Comparison of ENCODE assay signal across 8 cellular contexts in the genomic region with DNA sequence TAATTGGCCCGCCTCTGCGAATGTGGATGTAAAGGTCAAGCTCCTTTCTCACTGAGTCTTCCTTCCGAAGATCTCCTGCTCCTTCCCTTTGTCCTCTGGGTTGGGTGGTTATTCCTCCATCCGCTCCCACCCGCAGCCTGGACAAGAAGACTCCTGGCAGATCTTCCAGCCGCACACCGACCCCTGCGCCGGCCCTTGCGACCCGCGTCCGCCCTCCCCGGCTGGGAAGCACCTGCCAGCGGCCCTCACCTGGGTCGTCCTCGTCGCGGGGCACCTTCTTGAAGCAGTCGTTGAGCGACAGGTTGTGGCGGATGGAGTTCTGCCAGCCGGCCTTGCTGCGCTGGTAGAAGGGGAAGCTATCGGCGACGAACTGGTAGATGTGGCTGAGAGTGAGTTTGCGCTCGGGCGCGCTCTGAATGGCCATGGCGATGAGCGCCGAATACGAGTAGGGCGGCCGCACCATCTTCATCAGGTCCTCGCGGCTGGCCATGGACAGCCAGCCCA. TPM values are rescaled to one million over a fixed set of nuclear protein-coding genes. Genes with fewer than 3 reads are reported as not detected.
DNase-seq lines count a peak whose midpoint lies in the region; ATAC-seq and TF ChIP-seq lines count a peak whose summit lies in the region.

No MANE protein-coding gene starts in this region.

- H3K4me3 ChIP-seq in Caco-2 (ENCODE audit: low read depth, low read length) (no peak overlapping the region), SJCRH30 (no peak overlapping the region)

- H3K27me3 Mint-ChIP-seq in Caco-2 (ENCODE audit: insufficient read depth, unreplicated experiment) (peaks cover 10% of the 10 kb centered on the region), memory B cell (peaks cover 19% of the 10 kb centered on the region)
- H3K27me3 Mint-ChIP-seq in activated T-helper 2 cell treated with anti-CD3 and anti-CD28 coated beads, Interferon-gamma antibody, Interleukin-2, Interleukin-4, amounts not matched to agents 10 μg/mL and 5 μg/mL and 100 μg/mL, durations not matched to agents 14 hours and 24 hours and 36 hours (ENCODE audit: low read depth) = peaks cover 63% of the 10 kb centered on the region

- no peak for TF ChIP-seq CTCF in Caco-2 (IDR thresholded peaks at IDR 0.05; ENCODE audit: insufficient read depth in 1 of 2, low read depth in 1 of 2, low read length in 1 of 2, severe bottlenecking in 1 of 2, unreplicated experiment in 1 of 2)
- TF ChIP-seq CTCF in omental fat pad (IDR thresholded peaks at IDR 0.05) = no peak

- H3K9me3 ChIP-seq in Caco-2 = no peaks in the 10 kb centered on the region
- no peaks in the 10 kb centered on the region for H3K9me3 ChIP-seq in SJCRH30 (replicated peaks)

- no peaks in the 10 kb centered on the region; the same call in 1 of the 2 replicates for H3K27me3 ChIP-seq in Caco-2 (replicated peaks; ENCODE audit: control insufficient read depth, insufficient read depth, low read length)
- 0 out of 2 replicates have a peak, but pooled peaks cover 5% of the 10 kb centered on the region for H3K27me3 ChIP-seq in SJCRH30

- H3K27ac Mint-ChIP-seq in Caco-2 (ENCODE audit: unreplicated experiment) = no peak overlapping the region
- H3K27ac Mint-ChIP-seq in activated T-helper 2 cell treated with anti-CD3 and anti-CD28 coated beads, Interferon-gamma antibody, Interleukin-2, Interleukin-4, amounts not matched to agents 10 μg/mL and 5 μg/mL and 100 μg/mL, durations not matched to agents 14 hours and 24 hours and 36 hours = no peak overlapping the region
- no peak overlapping the region for H3K27ac Mint-ChIP-seq in memory B cell

- no peak overlapping the region for H3K27ac ChIP-seq in SJCRH30

- H3K4me3 Mint-ChIP-seq in Caco-2 (ENCODE audit: unreplicated experiment) (peak overlapping the region; percentile 48), memory B cell (peak overlapping the region; percentile 78)
- H3K4me3 Mint-ChIP-seq in activated T-helper 2 cell treated with anti-CD3 and anti-CD28 coated beads, Interferon-gamma antibody, Interleukin-2, Interleukin-4, amounts not matched to agents 10 μg/mL and 5 μg/mL and 100 μg/mL, durations not matched to agents 14 hours and 24 hours and 36 hours (ENCODE audit: low read depth) = peak overlapping the region; percentile 52

- DNase-seq in Caco-2 (no peak), memory B cell (ENCODE audit: low spot score in 2 of 2) (peak in 1 of 2 donors; percentile 40), SJCRH30 (no peak), cerebellar nuclear complex (lab: John Stamatoyannopoulos, UW) (no peak), sciatic nerve (ENCODE audit: low spot score) (no peak), omental fat pad (ENCODE audit: low spot score) (no peak)
- DNase-seq in activated T-helper 2 cell treated with anti-CD3 and anti-CD28 coated beads, Interferon-gamma antibody, Interleukin-2, Interleukin-4, amounts not matched to agents 10 μg/mL and 5 μg/mL and 100 μg/mL, durations not matched to agents 14 hours and 24 hours and 36 hours (ENCODE audit: low spot score) = no peak

- no peaks in the 10 kb centered on the region for H3K9me3 Mint-ChIP-seq in Caco-2 (ENCODE audit: unreplicated experiment)
- H3K9me3 Mint-ChIP-seq in activated T-helper 2 cell treated with anti-CD3 and anti-CD28 coated beads, Interferon-gamma antibody, Interleukin-2, Interleukin-4, amounts not matched to agents 10 μg/mL and 5 μg/mL and 100 μg/mL, durations not matched to agents 14 hours and 24 hours and 36 hours = no peaks in the 10 kb centered on the region
- H3K9me3 Mint-ChIP-seq in memory B cell = no peaks in the 10 kb centered on the region

- H3K36me3 ChIP-seq in Caco-2 (ENCODE audit: control insufficient read depth, insufficient read depth, low read length) (no peaks in the 10 kb centered on the region), SJCRH30 (no peaks in the 10 kb centered on the region)

- POLR2A ChIA-PET in Caco-2 (lab: Charles Lee) = no interaction called here

- ATAC-seq in HG03432 (IDR thresholded peaks at IDR 0.05; ENCODE audit: unreplicated experiment) = peak; percentile 38
- peak; percentile 70 for ATAC-seq in memory B cell (ENCODE audit: low read depth)
- ATAC-seq in sciatic nerve = no peak
- ATAC-seq in omental fat pad (ENCODE audit: low FRiP score) = no peak

- CTCF ChIA-PET in Caco-2 (lab: Charles Lee) = no interaction called here

- BruUV-seq in Caco-2 (replicated peaks; lab: Mats Ljungman, UMichigan) = no TSS peak

- H3K36me3 Mint-ChIP-seq in Caco-2 (ENCODE audit: insufficient read depth, unreplicated experiment) (peaks cover 6% of the 10 kb centered on the region), memory B cell (no peaks in the 10 kb centered on the region)
- no peaks in the 10 kb centered on the region for H3K36me3 Mint-ChIP-seq in activated T-helper 2 cell treated with anti-CD3 and anti-CD28 coated beads, Interferon-gamma antibody, Interleukin-2, Interleukin-4, amounts not matched to agents 10 μg/mL and 5 μg/mL and 100 μg/mL, durations not matched to agents 14 hours and 24 hours and 36 hours (ENCODE audit: low read depth)

- no peaks in the 10 kb centered on the region for H3K4me1 Mint-ChIP-seq in Caco-2 (ENCODE audit: low read depth, unreplicated experiment)
- H3K4me1 Mint-ChIP-seq in activated T-helper 2 cell treated with anti-CD3 and anti-CD28 coated beads, Interferon-gamma antibody, Interleukin-2, Interleukin-4, amounts not matched to agents 10 μg/mL and 5 μg/mL and 100 μg/mL, durations not matched to agents 14 hours and 24 hours and 36 hours (ENCODE audit: low read depth) = peaks cover 5% of the 10 kb centered on the region
- peaks cover 3% of the 10 kb centered on the region for H3K4me1 Mint-ChIP-seq in memory B cell

- intact Hi-C loops in Caco-2 (cut with micrococcal nuclease; ENCODE audit: unreplicated experiment) = loop anchor here (10.0 kb wide), 1 partner anchor 117 kb away; no protein-coding TSS in a partner anchor
- intact Hi-C loops in activated T-helper 2 cell treated with anti-CD3 and anti-CD28 coated beads, Interferon-gamma antibody, Interleukin-2, Interleukin-4, amounts not matched to agents 10 μg/mL and 5 μg/mL and 100 μg/mL, durations not matched to agents 14 hours and 24 hours and 36 hours (cut with micrococcal nuclease) = no loop called here
- intact Hi-C loops in sciatic nerve (cut with DNase I) = no loop called here

- H3K4me1 ChIP-seq in Caco-2 (peaks cover 5% of the 10 kb centered on the region; the same call in 1 of the 2 replicates), SJCRH30 (no peaks in the 10 kb centered on the region)

RNA-seq across cellular contexts. Expression of a gene that starts 0.8 kb away (rescaled TPM):
- total RNA-seq in Caco-2 (2022) (0.14 TPM in 1 of 2 replicates, not detected in the other), sciatic nerve (not detected), omental fat pad (not detected)
- total RNA-seq in activated T-helper 2 cell treated with anti-CD3 and anti-CD28 coated beads, Interferon-gamma antibody, Interleukin-2, Interleukin-4, amounts not matched to agents 10 μg/mL and 5 μg/mL and 100 μg/mL, durations not matched to agents 14 hours and 24 hours and 36 hours = not detected in 2 replicates
- total RNA-seq in SJCRH30 (2014; rRNA removed; shearing (Covaris generic)) = not detected in 2 replicates

Comparison
In these comparisons a context has a peak if more than half of its experiments do, and no peak if none do; other contexts are left out.
1. ATAC-seq: peak in HG03432 (single experiment) and memory B cell (single experiment); none in sciatic nerve (single experiment) and omental fat pad (single experiment).
2. Peak in every context shown above with its lines, with median percentiles within 50 percentile points of each other: H3K4me3 Mint-ChIP-seq.